ENCODE assay signal across 20 cellular contexts in genomic region chr11:57771365-57771764, GRCh38. TPM values are rescaled to one million over a fixed set of nuclear protein-coding genes. Genes with fewer than 3 reads are reported as not detected.
DNase-seq lines count a peak whose midpoint lies in the region; ATAC-seq, FAIRE-seq and TF ChIP-seq lines count a peak whose summit lies in the region.
"Had no signal": no experiment of that assay in that cellular context is flagged by ENCODE, and none has a peak within 500 bp of the region (broad histone marks: within the 10 kb centered on the region; RNA-seq: fewer than 3 reads in every experiment).

No MANE protein-coding gene starts in this region.

- H3K9me3 ChIP-seq in left ventricle myocardium inferior (replicated peaks) (no peaks in the 10 kb centered on the region), K562 (replicated peaks; ENCODE audit: control insufficient read depth, insufficient read depth, low read depth, low read length) (no peaks in the 10 kb centered on the region), trophoblast cell (ENCODE audit: insufficient read depth, low read depth, low read length) (no peaks in the 10 kb centered on the region)
- H3K9me3 ChIP-seq: BE2C had no signal

- no peak overlapping the region for H2BK12ac ChIP-seq in trophoblast cell (ENCODE audit: low read length)

- H3K4me3 ChIP-seq in left ventricle myocardium inferior (no peak overlapping the region), K562 (no peak overlapping the region), trophoblast cell (ENCODE audit: low read depth, low read length) (no peak overlapping the region)

- peak overlapping the region; percentile 17 for H3K27ac ChIP-seq in left ventricle myocardium inferior (replicated peaks)
- no peak overlapping the region for H3K27ac ChIP-seq in K562 (ENCODE audit: extremely low read depth, low read depth, low read length)
- no peak overlapping the region for H3K27ac ChIP-seq in trophoblast cell (ENCODE audit: low read depth, low read length)

- H3K4me1 ChIP-seq in left ventricle myocardium inferior (peaks cover 100% of the 10 kb centered on the region), K562 (replicated peaks in 1 of 2; ENCODE audit: control insufficient read depth in 2 of 2, insufficient read depth in 2 of 2, low read length in 2 of 2) (peaks cover 0 to 14% of the 10 kb centered on the region in 2 experiments; a peak in 4 of 5 replicates), trophoblast cell (ENCODE audit: control insufficient read depth in 1 of 2, insufficient read depth in 2 of 2, low read length in 2 of 2) (peaks cover 10 to 20% of the 10 kb centered on the region in 2 experiments)
- H3K4me1 ChIP-seq: BE2C had no signal

- peaks cover 3% of the 10 kb centered on the region for H3K9me1 ChIP-seq in K562 (ENCODE audit: control insufficient read depth, insufficient read depth, low read length)

- WGBS in K562 (ENCODE audit: insufficient coverage, low coverage, missing lambda C conversion rate): 75% methylated on average over 3 of the region's 3 CpGs
- WGBS in trophoblast cell (ENCODE audit: extremely low coverage, insufficient coverage, insufficient read length): 100% methylated on average over 1 of the region's 3 CpGs

- no peak overlapping the region for H4K12ac ChIP-seq in trophoblast cell (ENCODE audit: low read depth, low read length)

- no peak for TF ChIP-seq RAD21 in K562 (CRISPR knock-in tag; conservative IDR thresholded peaks at IDR 0.05 in 1 of 2, IDR thresholded peaks at IDR 0.05 in 1 of 2)

- peaks cover 5% of the 10 kb centered on the region for H3K79me1 ChIP-seq in trophoblast cell (ENCODE audit: low read length)

- no peak overlapping the region for H4K8ac ChIP-seq in trophoblast cell (ENCODE audit: low read depth, low read length)

- no peak overlapping the region for H3K18ac ChIP-seq in trophoblast cell (ENCODE audit: low read length)

- H3K27me3 ChIP-seq in left ventricle myocardium inferior (ENCODE audit: low read depth) (no peaks in the 10 kb centered on the region), K562 (ENCODE audit: control insufficient read depth in 2 of 2, insufficient read depth in 2 of 2, low read length in 2 of 2) (no peaks in the 10 kb centered on the region), trophoblast cell (ENCODE audit: insufficient read depth, low read length) (no peaks in the 10 kb centered on the region)
- H3K27me3 ChIP-seq: BE2C had no signal

- no peak for TF ChIP-seq EP300 in K562 (IDR thresholded peaks at IDR 0.05; ENCODE audit: low read length)

- no peak overlapping the region for H4K91ac ChIP-seq in trophoblast cell (ENCODE audit: low read depth, low read length)

- H3K79me2 ChIP-seq in K562 (ENCODE audit: control insufficient read depth, insufficient read depth, low read length) (peaks cover 85% of the 10 kb centered on the region), trophoblast cell (ENCODE audit: control insufficient read depth, insufficient read depth, low read length, poor library complexity) (peaks cover 18% of the 10 kb centered on the region)

- no peak for FAIRE-seq in K562 (lab: Jason Lieb, UNC)
- FAIRE-seq: H54 had no signal

- H2BK5ac ChIP-seq in trophoblast cell (ENCODE audit: low read depth, low read length, poor library complexity): no peak overlapping the region

- POLR2A ChIA-PET in K562 (lab: Yijun Ruan, JAX): interaction anchor here (1.1 to 2.4 kb wide), 4 partner anchors 8 to 11 kb away, joined by 3 to 16 read pairs (median 5); partner anchors contain the start of gene CTNND1

- H2AFZ ChIP-seq in K562 (ENCODE audit: low read depth, low read length): no peak overlapping the region
- H2AFZ ChIP-seq in trophoblast cell (ENCODE audit: insufficient read depth, low read length, poor library complexity): no peak overlapping the region

- CTCF ChIA-PET in K562 (lab: Yijun Ruan, JAX; ENCODE audit: low intra/inter-chr PET ratio): no interaction called here

- H2BK120ac ChIP-seq in trophoblast cell (ENCODE audit: insufficient read depth, low read length, poor library complexity): no peak overlapping the region

- in situ Hi-C loops in K562 (cut with MboI): no loop called here

- no peak overlapping the region for H3K14ac ChIP-seq in trophoblast cell (ENCODE audit: low read length)

- peaks cover 17% of the 10 kb centered on the region; the same call in 1 of the 2 replicates for H4K20me1 ChIP-seq in K562 (replicated peaks; ENCODE audit: control insufficient read depth, insufficient read depth, low read length)

- H2AK5ac ChIP-seq in trophoblast cell (ENCODE audit: low read length): no peak overlapping the region

- BruUV-seq in K562 (replicated peaks; lab: Mats Ljungman, UMichigan): no TSS peak

- ATAC-seq in Right ventricle myocardium superior (ENCODE audit: poor library complexity): no peak
- ATAC-seq in K562: no peak
- no peak for ATAC-seq in GM21619 (IDR thresholded peaks at IDR 0.05; ENCODE audit: unreplicated experiment)

- H3K23ac ChIP-seq in trophoblast cell (ENCODE audit: low read length): no peak overlapping the region

- TF ChIP-seq CTCF in left ventricle myocardium inferior (IDR thresholded peaks at IDR 0.05; ENCODE audit: borderline replicate concordance) (no peak), K562 (IDR thresholded peaks at IDR 0.05 in 2 of 3, conservative IDR thresholded peaks at IDR 0.05 in 1 of 3; ENCODE audit: insufficient read depth in 2 of 3, low read depth in 1 of 3, low read length in 3 of 3) (no peak)

- H3K36me3 ChIP-seq in left ventricle myocardium inferior (no peaks in the 10 kb centered on the region), K562 (ENCODE audit: control insufficient read depth, insufficient read depth, low read length) (peaks cover 17% of the 10 kb centered on the region; the same call in 2 of the 3 replicates), trophoblast cell (ENCODE audit: control insufficient read depth in 1 of 2, insufficient read depth in 2 of 2, low read length in 2 of 2) (no peaks in the 10 kb centered on the region)
- H3K36me3 ChIP-seq: BE2C had no signal

- H3K4ac ChIP-seq in trophoblast cell (ENCODE audit: low read depth, low read length): peak overlapping the region; percentile 91

- H3K4me2 ChIP-seq in K562 (ENCODE audit: insufficient read depth, low read length) (no peak overlapping the region), trophoblast cell (ENCODE audit: low read length) (no peak overlapping the region)

- DNase-seq in left ventricle myocardium inferior (no peak), Right ventricle myocardium superior (no peak), K562 (ENCODE audit: extremely low read depth in 1 of 4, low spot score in 3 of 4) (no peak), trophoblast cell (no peak), DMS114 treated with DMSO at 0.1 percent for 48 hours (lab: John Stamatoyannopoulos, UW; ENCODE audit: unreplicated experiment) (no peak), activated T-cell treated with anti-CD3 and anti-CD28 coated beads for 4 hours (no peak), SIG-M5 (lab: John Stamatoyannopoulos, UW) (no peak)
- DNase-seq: 8988T; BE2C; CD4-positive, CD25-positive, alpha-beta regulatory T cell; MM.1S; NCI-H1092; NCI-H146; NCI-H2029 treated with DMSO at 0.1 percent for 48 hours; NCI-H2171 had no signal

- H3K9ac ChIP-seq in K562 (ENCODE audit: insufficient read depth in 1 of 2, low read depth in 2 of 2, low read length in 2 of 2): no peak overlapping the region
- H3K9ac ChIP-seq in trophoblast cell (ENCODE audit: low read length): no peak overlapping the region

- no peak for TF ChIP-seq POLR2A in K562 (conservative IDR thresholded peaks at IDR 0.05)

- intact Hi-C loops in left ventricle myocardium inferior (cut with micrococcal nuclease): no loop called here
- intact Hi-C loops in Right ventricle myocardium superior (cut with DNase I): no loop called here
- intact Hi-C loops in K562 (cut with micrococcal nuclease): no loop called here

RNA-seq across cellular contexts. Expression of gene CTNND1, which starts 9.8 kb away (rescaled TPM):
- total RNA-seq in left ventricle myocardium inferior (58.9 TPM), Right ventricle myocardium superior (66.5 TPM), K562 (2014; rRNA removed) (38.2 and 48.9 TPM in 2 replicates), K562 (2014; rRNA removed; fragmentation: Illumina TruSeq; extraction: Trizol) (37.4 and 41.7 TPM in 2 replicates), K562 (2015; rRNA removed; fragmentation: Illumina TruSeq; extraction: Trizol) (41.5 and 43.3 TPM in 2 replicates), K562 (2021) (55.0 and 59.4 TPM in 2 replicates)
- 231 and 262 TPM in 2 replicates for total RNA-seq in K562 (2011; cell fraction: chromatin; rRNA removed; ENCODE audit: low replicate concordance)
- 84.4 and 84.7 TPM in 2 replicates for total RNA-seq in K562 (2011; cell fraction: nucleolus; rRNA removed)
- 126 and 154 TPM in 2 replicates for total RNA-seq in K562 (2011; cell fraction: nucleoplasm; rRNA removed)
- polyA plus RNA-seq in K562 (2011; rRNA removed) (74.0 and 84.2 TPM in 2 replicates), K562 (2014; fragmentation: Illumina TruSeq; extraction: Trizol) (47.2 and 54.9 TPM in 2 replicates), K562 (2014; fragmentation: Nextera tagmentation; extraction: Ambion mirVana) (10 to 100 TPM; 11.1 to 23.8 TPM), K562 (2014; rRNA removed) (33.6 and 36.8 TPM in 2 replicates)
- polyA plus RNA-seq in K562 (2011; cell fraction: cytosol; rRNA removed): 57.8 and 67.2 TPM in 2 replicates
- polyA plus RNA-seq in K562 (2011; cell fraction: nucleus; rRNA removed): 68.6 and 69.0 TPM in 2 replicates
- 35.7 and 45.2 TPM in 2 replicates for polyA plus RNA-seq in K562 (2012)
- polyA minus RNA-seq in K562 (2011; rRNA and poly(A)+ RNA removed): 136 and 146 TPM in 2 replicates
- polyA minus RNA-seq in K562 (2011; cell fraction: cytosol; rRNA and poly(A)+ RNA removed): 61.1 and 105 TPM in 2 replicates
- 34.9 and 59.4 TPM in 2 replicates for polyA minus RNA-seq in K562 (2011; cell fraction: nucleus; rRNA and poly(A)+ RNA removed)
- 146 and 148 TPM in 2 replicates for polyA plus RNA-seq in trophoblast cell (2013)

RNA-seq across cellular contexts. Expression of gene BTBD18, which starts 19.7 kb away (rescaled TPM):
- total RNA-seq in left ventricle myocardium inferior (not detected), Right ventricle myocardium superior (not detected), K562 (2014; rRNA removed) (not detected in 2 replicates), K562 (2014; rRNA removed; fragmentation: Illumina TruSeq; extraction: Trizol) (not detected in 2 replicates), K562 (2015; rRNA removed; fragmentation: Illumina TruSeq; extraction: Trizol) (not detected in 2 replicates), K562 (2021) (not detected in 2 replicates)
- total RNA-seq in K562 (2011; cell fraction: chromatin; rRNA removed; ENCODE audit: low replicate concordance): not detected in 2 replicates
- total RNA-seq in K562 (2011; cell fraction: nucleolus; rRNA removed): not detected in 2 replicates
- total RNA-seq in K562 (2011; cell fraction: nucleoplasm; rRNA removed): not detected in 2 replicates
- polyA plus RNA-seq in K562 (2011; rRNA removed) (not detected in 2 replicates), K562 (2014; fragmentation: Illumina TruSeq; extraction: Trizol) (not detected in 2 replicates), K562 (2014; fragmentation: Nextera tagmentation; extraction: Ambion mirVana) (under 1 TPM in 1 of 2 experiments, not detected in 1; 0.06 TPM), K562 (2014; rRNA removed) (not detected in 2 replicates)
- polyA plus RNA-seq in K562 (2011; cell fraction: cytosol; rRNA removed): not detected in 2 replicates
- polyA plus RNA-seq in K562 (2011; cell fraction: nucleus; rRNA removed): not detected in 2 replicates
- polyA plus RNA-seq in K562 (2012): 0.10 and 0.18 TPM in 2 replicates
- not detected in 2 replicates for polyA minus RNA-seq in K562 (2011; rRNA and poly(A)+ RNA removed)
- not detected in 2 replicates for polyA minus RNA-seq in K562 (2011; cell fraction: cytosol; rRNA and poly(A)+ RNA removed)
- polyA minus RNA-seq in K562 (2011; cell fraction: nucleus; rRNA and poly(A)+ RNA removed): not detected in 2 replicates
- not detected in 2 replicates for polyA plus RNA-seq in trophoblast cell (2013)
- total RNA-seq: CD4-positive, CD25-positive, alpha-beta regulatory T cell; LHCN-M2; SK-MEL-5 had no signal
- polyA plus RNA-seq: AG04450 had no signal

RNA-seq across cellular contexts. Expression of gene SELENOH, which starts 30.1 kb away (rescaled TPM):
- total RNA-seq in left ventricle myocardium inferior (78.8 TPM), Right ventricle myocardium superior (88.4 TPM), K562 (2014; rRNA removed) (254 and 261 TPM in 2 replicates), K562 (2014; rRNA removed; fragmentation: Illumina TruSeq; extraction: Trizol) (47.8 and 49.2 TPM in 2 replicates), K562 (2015; rRNA removed; fragmentation: Illumina TruSeq; extraction: Trizol) (118 and 136 TPM in 2 replicates), K562 (2021) (194 and 216 TPM in 2 replicates)
- total RNA-seq in K562 (2011; cell fraction: chromatin; rRNA removed; ENCODE audit: low replicate concordance): 83.6 and 114 TPM in 2 replicates
- 79.0 and 105 TPM in 2 replicates for total RNA-seq in K562 (2011; cell fraction: nucleolus; rRNA removed)
- 100 and 130 TPM in 2 replicates for total RNA-seq in K562 (2011; cell fraction: nucleoplasm; rRNA removed)
- polyA plus RNA-seq in K562 (2011; rRNA removed) (116 and 120 TPM in 2 replicates), K562 (2014; fragmentation: Illumina TruSeq; extraction: Trizol) (33.9 and 70.6 TPM in 2 replicates), K562 (2014; fragmentation: Nextera tagmentation; extraction: Ambion mirVana) (10 to 100 TPM; 16.6 to 39.5 TPM), K562 (2014; rRNA removed) (278 and 299 TPM in 2 replicates)
- polyA plus RNA-seq in K562 (2011; cell fraction: cytosol; rRNA removed): 130 and 220 TPM in 2 replicates
- 80.1 and 86.3 TPM in 2 replicates for polyA plus RNA-seq in K562 (2011; cell fraction: nucleus; rRNA removed)
- polyA plus RNA-seq in K562 (2012): 164 and 181 TPM in 2 replicates
- 18.6 and 22.8 TPM in 2 replicates for polyA minus RNA-seq in K562 (2011; rRNA and poly(A)+ RNA removed)
- polyA minus RNA-seq in K562 (2011; cell fraction: cytosol; rRNA and poly(A)+ RNA removed): 22.3 and 25.8 TPM in 2 replicates
- 33.8 and 45.2 TPM in 2 replicates for polyA minus RNA-seq in K562 (2011; cell fraction: nucleus; rRNA and poly(A)+ RNA removed)
- 198 and 199 TPM in 2 replicates for polyA plus RNA-seq in trophoblast cell (2013)

RNA-seq across cellular contexts. Expression of gene TMX2, which starts 59.0 kb away (rescaled TPM):
- total RNA-seq in left ventricle myocardium inferior: 64.3 TPM
- 56.6 TPM for total RNA-seq in Right ventricle myocardium superior
- total RNA-seq in K562 (2011; cell fraction: chromatin; rRNA removed; ENCODE audit: low replicate concordance): 254 and 323 TPM in 2 replicates
- 286 and 299 TPM in 2 replicates for total RNA-seq in K562 (2011; cell fraction: nucleolus; rRNA removed)
- total RNA-seq in K562 (2011; cell fraction: nucleoplasm; rRNA removed): 359 and 435 TPM in 2 replicates
- total RNA-seq in K562 (2014; rRNA removed): 184 and 195 TPM in 2 replicates
- 232 and 235 TPM in 2 replicates for total RNA-seq in K562 (2014; rRNA removed; fragmentation: Illumina TruSeq; extraction: Trizol)
- 215 and 227 TPM in 2 replicates for total RNA-seq in K562 (2015; rRNA removed; fragmentation: Illumina TruSeq; extraction: Trizol)
- 175 and 176 TPM in 2 replicates for total RNA-seq in K562 (2021)
- polyA plus RNA-seq in K562 (2011; rRNA removed): 169 and 192 TPM in 2 replicates
- polyA plus RNA-seq in K562 (2011; cell fraction: cytosol; rRNA removed): 147 and 153 TPM in 2 replicates
- 239 and 329 TPM in 2 replicates for polyA plus RNA-seq in K562 (2011; cell fraction: nucleus; rRNA removed)
- 152 and 169 TPM in 2 replicates for polyA plus RNA-seq in K562 (2012)
- polyA plus RNA-seq in K562 (2014; fragmentation: Illumina TruSeq; extraction: Trizol): 243 and 281 TPM in 2 replicates
- 100 to 1,000 TPM; 381 to 433 TPM for polyA plus RNA-seq in K562 (2014; fragmentation: Nextera tagmentation; extraction: Ambion mirVana)
- 218 and 224 TPM in 2 replicates for polyA plus RNA-seq in K562 (2014; rRNA removed)
- 211 and 260 TPM in 2 replicates for polyA minus RNA-seq in K562 (2011; rRNA and poly(A)+ RNA removed)
- polyA minus RNA-seq in K562 (2011; cell fraction: cytosol; rRNA and poly(A)+ RNA removed): 74.3 and 111 TPM in 2 replicates
- 62.1 and 97.1 TPM in 2 replicates for polyA minus RNA-seq in K562 (2011; cell fraction: nucleus; rRNA and poly(A)+ RNA removed)
- 76.1 and 78.5 TPM in 2 replicates for polyA plus RNA-seq in trophoblast cell (2013)

RNA-seq across cellular contexts. Expression of gene MED19, which starts 59.4 kb away (rescaled TPM):
- total RNA-seq in left ventricle myocardium inferior (9.4 TPM), Right ventricle myocardium superior (7.7 TPM), K562 (2014; rRNA removed) (19.3 and 23.5 TPM in 2 replicates), K562 (2014; rRNA removed; fragmentation: Illumina TruSeq; extraction: Trizol) (13.9 and 14.9 TPM in 2 replicates), K562 (2015; rRNA removed; fragmentation: Illumina TruSeq; extraction: Trizol) (15.0 and 17.2 TPM in 2 replicates), K562 (2021) (13.7 and 14.0 TPM in 2 replicates)
- total RNA-seq in K562 (2011; cell fraction: chromatin; rRNA removed; ENCODE audit: low replicate concordance): 14.1 and 17.9 TPM in 2 replicates
- 13.6 and 15.0 TPM in 2 replicates for total RNA-seq in K562 (2011; cell fraction: nucleolus; rRNA removed)
- 11.6 and 12.5 TPM in 2 replicates for total RNA-seq in K562 (2011; cell fraction: nucleoplasm; rRNA removed)
- polyA plus RNA-seq in K562 (2011; rRNA removed) (16.4 and 19.2 TPM in 2 replicates), K562 (2014; fragmentation: Illumina TruSeq; extraction: Trizol) (17.7 and 19.8 TPM in 2 replicates), K562 (2014; fragmentation: Nextera tagmentation; extraction: Ambion mirVana) (1 to 10 TPM; 7.3 to 7.9 TPM), K562 (2014; rRNA removed) (15.9 and 22.1 TPM in 2 replicates)
- 22.5 and 55.4 TPM in 2 replicates for polyA plus RNA-seq in K562 (2011; cell fraction: cytosol; rRNA removed)
- polyA plus RNA-seq in K562 (2011; cell fraction: nucleus; rRNA removed): 15.2 and 18.3 TPM in 2 replicates
- polyA plus RNA-seq in K562 (2012): 15.4 and 19.6 TPM in 2 replicates
- 7.4 and 10.3 TPM in 2 replicates for polyA minus RNA-seq in K562 (2011; rRNA and poly(A)+ RNA removed)
- polyA minus RNA-seq in K562 (2011; cell fraction: cytosol; rRNA and poly(A)+ RNA removed): 4.0 and 5.4 TPM in 2 replicates
- 4.7 and 5.3 TPM in 2 replicates for polyA minus RNA-seq in K562 (2011; cell fraction: nucleus; rRNA and poly(A)+ RNA removed)
- 32.5 and 33.4 TPM in 2 replicates for polyA plus RNA-seq in trophoblast cell (2013)
